In the genomic region with DNA sequence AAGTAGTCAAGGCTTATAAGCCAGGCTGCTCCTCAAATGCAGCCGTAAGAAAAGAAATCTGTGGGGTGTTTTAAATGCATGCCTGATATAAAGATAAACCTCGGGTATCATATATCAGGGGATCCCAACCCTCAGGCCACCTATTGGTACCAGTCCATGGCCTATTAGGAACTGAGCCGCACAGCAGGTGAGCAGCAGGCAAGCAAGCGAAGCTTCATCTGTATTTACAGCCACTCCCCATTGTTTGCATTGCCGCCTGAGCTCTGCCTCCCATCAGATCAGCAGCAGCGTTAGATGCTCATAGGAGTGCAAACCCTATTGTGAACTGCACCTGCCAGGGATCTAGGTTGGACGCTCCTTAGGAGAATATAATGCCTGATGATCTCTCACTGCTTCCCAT, we compare ENCODE assay signal across 17 cellular contexts.
DNase-seq lines count a peak whose midpoint lies in the region; ATAC-seq and TF ChIP-seq lines count a peak whose summit lies in the region.
"Had no signal": no experiment of that assay in that cellular context is flagged by ENCODE, and none has a peak within 500 bp of the region (broad histone marks: within the 10 kb centered on the region; RNA-seq: fewer than 3 reads in every experiment).

No MANE protein-coding gene starts in this region.

- DNase-seq in GM23338 (ENCODE audit: low spot score) = peak; percentile 60
- peak; percentile 55 to 76 for DNase-seq in NCI-H187 (lab: John Stamatoyannopoulos, UW)
- peak; percentile 95 for DNase-seq in NCI-H69 (lab: John Stamatoyannopoulos, UW)
- peak; percentile 23 for DNase-seq in mucosa of gallbladder (ENCODE audit: low spot score)
- DNase-seq in HPDE6-E6E7 (ENCODE audit: extremely low spot score) = no peak
- no peak for DNase-seq in AG20443 (ENCODE audit: low spot score)
- DNase-seq: activated CD8-positive, alpha-beta memory T cell treated with anti-CD3 and anti-CD28 coated beads, Interleukin-2, amount 10 ng/mL, durations not matched to agents 7 days and 5 days; activated gamma-delta T cell treated with Interleukin-2 at 50 U/mL for 16 hours; dermis blood vessel endothelial cell; esophagus squamous epithelium; MG63 had no signal

- 0 out of 2 replicates have a peak overlapping the region, but pooled peaks have one; percentile 98 for H3K27ac ChIP-seq in GM23338 (ENCODE audit: low read depth)
- H3K27ac ChIP-seq: BLaER1 had no signal

- no peak overlapping the region for H3K4me3 Mint-ChIP-seq in GM23338

- H3K36me3 ChIP-seq in GM23338 (ENCODE audit: insufficient read depth) = no peaks in the 10 kb centered on the region
- H3K36me3 ChIP-seq: ascending aorta, BLaER1, esophagus squamous epithelium, MG63 had no signal

- no peaks in the 10 kb centered on the region for H3K9me3 Mint-ChIP-seq in GM23338

- peaks cover 2% of the 10 kb centered on the region for H3K27me3 Mint-ChIP-seq in GM23338 (ENCODE audit: insufficient read depth, low read depth, poor library complexity)

- peak; percentile 8 for ATAC-seq in GM23338
- ATAC-seq in HG02840 (IDR thresholded peaks at IDR 0.05; ENCODE audit: low FRiP score, unreplicated experiment) = no peak
- no peak for ATAC-seq in HG03571 (IDR thresholded peaks at IDR 0.05; ENCODE audit: unreplicated experiment)
- ATAC-seq: activated CD8-positive, alpha-beta memory T cell treated with anti-CD3 and anti-CD28 coated beads, Interleukin-2, amount 10 ng/mL, durations not matched to agents 7 days and 5 days; left lobe of liver; SK-N-SH treated with all-trans-retinoic acid at 6 μM for 48 hours had no signal

- peak overlapping the region; percentile 69; the same call in 1 of the 2 replicates for H2AFZ ChIP-seq in GM23338

- H3K27ac Mint-ChIP-seq in GM23338 = no peak overlapping the region

- H3F3A ChIP-seq in GM23338 (replicated peaks; ENCODE audit: low read depth) = no peaks in the 10 kb centered on the region; the same call in 1 of the 2 replicates

- H3K4me3 ChIP-seq in GM23338 = no peak overlapping the region
- H3K4me3 ChIP-seq: esophagus squamous epithelium, MG63 had no signal

- no peaks in the 10 kb centered on the region for H4K20me1 ChIP-seq in GM23338 (replicated peaks; ENCODE audit: insufficient read depth)
- H4K20me1 ChIP-seq: BLaER1 had no signal

- 0 out of 2 replicates have a peak, but pooled peaks cover 3% of the 10 kb centered on the region for H3K9me2 ChIP-seq in GM23338 (ENCODE audit: insufficient read depth)

- no peaks in the 10 kb centered on the region for H3K79me2 ChIP-seq in GM23338 (replicated peaks; ENCODE audit: insufficient read depth)

- peaks cover 21% of the 10 kb centered on the region for H3K4me1 Mint-ChIP-seq in GM23338

- peak overlapping the region; percentile 90 for H3K4me2 ChIP-seq in GM23338

- TF ChIP-seq CTCF in GM23338 (conservative IDR thresholded peaks at IDR 0.05; ENCODE audit: low read depth in 2 of 2) = no peak

- no peaks in the 10 kb centered on the region for H3K27me3 ChIP-seq in GM23338 (ENCODE audit: insufficient read depth)
- H3K27me3 ChIP-seq: ascending aorta, BLaER1, esophagus squamous epithelium, MG63 had no signal

- H3K4me1 ChIP-seq in GM23338 (ENCODE audit: insufficient read depth) = peaks cover 19% of the 10 kb centered on the region

- H3K36me3 Mint-ChIP-seq in GM23338 (ENCODE audit: low read depth) = no peaks in the 10 kb centered on the region
- H3K36me3 Mint-ChIP-seq: activated CD8-positive, alpha-beta memory T cell treated with anti-CD3 and anti-CD28 coated beads, Interleukin-2, amount 10 ng/mL, durations not matched to agents 7 days and 5 days had no signal

TF ChIP-seq in GM23338, 12 proteins besides CTCF, POLR2A, EP300 and RAD21:
- TF ChIP-seq NANOG (IDR thresholded peaks at IDR 0.05; ENCODE audit: borderline replicate concordance) = no peak
- TF ChIP-seq REST (IDR thresholded peaks at IDR 0.05; ENCODE audit: unreplicated experiment) = no peak
- no peak for TF ChIP-seq EZH2 (IDR thresholded peaks at IDR 0.05; ENCODE audit: low read depth, unreplicated experiment)
- no peak for TF ChIP-seq ZNF331 (CRISPR knock-in tag; IDR thresholded peaks at IDR 0.05; ENCODE audit: low read depth)
- TF ChIP-seq EZH2phosphoT487 (IDR thresholded peaks at IDR 0.05; ENCODE audit: unreplicated experiment) = no peak
- TF ChIP-seq CREB1 (CRISPR knock-in tag; IDR thresholded peaks at IDR 0.05; ENCODE audit: low read depth) = no peak
- no peak for TF ChIP-seq ZNF114 (CRISPR knock-in tag; IDR thresholded peaks at IDR 0.05)
- no peak for TF ChIP-seq JUNB (IDR thresholded peaks at IDR 0.05; ENCODE audit: unreplicated experiment)
- TF ChIP-seq STAT1 (IDR thresholded peaks at IDR 0.05; ENCODE audit: unreplicated experiment) = no peak

Comparison
In these comparisons a context has a peak if more than half of its experiments do, and no peak if none do; other contexts are left out.
1. DNase-seq: peak in GM23338 (single experiment), NCI-H187 (2 of 2), NCI-H69 (single experiment) and mucosa of gallbladder (single experiment); none in HPDE6-E6E7 (single experiment) and AG20443 (single experiment).